In genomic region chr12:8698830-8699330, GRCh38 we compare ENCODE assay signal across 9 cellular contexts. TPM values are rescaled to one million over a fixed set of nuclear protein-coding genes. Genes with fewer than 3 reads are reported as not detected.
DNase-seq lines count a peak whose midpoint lies in the region; ATAC-seq, FAIRE-seq and TF ChIP-seq lines count a peak whose summit lies in the region.
"Had no signal": no experiment of that assay in that cellular context is flagged by ENCODE, and none has a peak within 500 bp of the region (broad histone marks: within the 10 kb centered on the region; RNA-seq: fewer than 3 reads in every experiment).

No MANE protein-coding gene starts in this region.

- H3K27me3 Mint-ChIP-seq in WTC11 (ENCODE audit: low read depth) (no peaks in the 10 kb centered on the region), glutamatergic neuron (ENCODE audit: unreplicated experiment) (no peaks in the 10 kb centered on the region)

- in situ Hi-C loops in HAP-1 (cut with MboI; ENCODE audit: low sequenced_read_pairs), result no loop called here

- no peak for FAIRE-seq in D721Med (lab: Jason Lieb, UNC)

- no peaks in the 10 kb centered on the region for H3K27me3 ChIP-seq in HAP-1 (ENCODE audit: low read depth)
- no peaks in the 10 kb centered on the region for H3K27me3 ChIP-seq in skeletal muscle tissue (ENCODE audit: control insufficient read depth in 3 of 3, insufficient read depth in 3 of 3, low read length in 3 of 3)

- H3K9me3 ChIP-seq in HAP-1 (no peaks in the 10 kb centered on the region), skeletal muscle tissue (ENCODE audit: control insufficient read depth in 3 of 3, low read length in 3 of 3) (no peaks in the 10 kb centered on the region)

- peak overlapping the region; percentile 79 for H3K4me3 Mint-ChIP-seq in WTC11
- peak overlapping the region; percentile 92 for H3K4me3 Mint-ChIP-seq in glutamatergic neuron (ENCODE audit: unreplicated experiment)

- peak overlapping the region; percentile 64; the same call in 1 of the 2 replicates for H3K27ac Mint-ChIP-seq in WTC11
- H3K27ac Mint-ChIP-seq in glutamatergic neuron (ENCODE audit: unreplicated experiment), result peak overlapping the region; percentile 50

- H3K4me1 ChIP-seq in HAP-1 (peaks cover 11% of the 10 kb centered on the region), skeletal muscle tissue (ENCODE audit: control insufficient read depth in 3 of 3, insufficient read depth in 3 of 3, low read length in 3 of 3) (peaks cover 3 to 9% (median 5%) of the 10 kb centered on the region in 3 donors)

- H3K36me3 ChIP-seq in HAP-1 (replicated peaks) (peaks cover 3% of the 10 kb centered on the region), skeletal muscle tissue (ENCODE audit: control insufficient read depth in 3 of 3, insufficient read depth in 3 of 3, low read length in 3 of 3) (no peaks in the 10 kb centered on the region)

- POLR2A ChIA-PET in WTC11 (lab: Charles Lee), result no interaction called here

- H3K9ac ChIP-seq in skeletal muscle tissue (ENCODE audit: low read depth in 1 of 3, low read length in 3 of 3), result peak overlapping the region; percentile 85 to 94 (median 86)

- intact Hi-C loops in head of caudate nucleus (cut with DNase I), result loop anchor here (10.0 kb wide), 1 partner anchor 196 kb away; no protein-coding TSS in a partner anchor

- DNase-seq in HAP-1 (ENCODE audit: low spot score in 2 of 2), result no peak
- DNase-seq in WTC11 (ENCODE audit: low spot score), result no peak
- no peak for DNase-seq in glutamatergic neuron
- no peak for DNase-seq in D721Med (ENCODE audit: insufficient read length, low spot score)
- no peak for DNase-seq in head of caudate nucleus
- no peak for DNase-seq in HUDEP-2 (lab: John Stamatoyannopoulos, UW; ENCODE audit: unreplicated experiment in 76 of 76)
- DNase-seq: foreskin melanocyte had no signal

- H3K27ac ChIP-seq in skeletal muscle tissue (ENCODE audit: low read depth, low read length), result peak overlapping the region; percentile 91

- H3K9me3 Mint-ChIP-seq in WTC11, result no peaks in the 10 kb centered on the region
- H3K9me3 Mint-ChIP-seq in glutamatergic neuron (ENCODE audit: unreplicated experiment), result peaks cover 4% of the 10 kb centered on the region

- ATAC-seq in WTC11, result no peak
- no peak for ATAC-seq in HG03095 (IDR thresholded peaks at IDR 0.05; ENCODE audit: unreplicated experiment)

- H3K36me3 Mint-ChIP-seq in WTC11 (peaks cover 14% of the 10 kb centered on the region), glutamatergic neuron (ENCODE audit: unreplicated experiment) (no peaks in the 10 kb centered on the region)

- H3K4me1 Mint-ChIP-seq in WTC11 (peaks cover 57% of the 10 kb centered on the region), glutamatergic neuron (ENCODE audit: low read depth, unreplicated experiment) (peaks cover 14% of the 10 kb centered on the region)

- peak overlapping the region; percentile 89 for H3K4me3 ChIP-seq in HAP-1
- peak overlapping the region; percentile 79 to 86 (median 85) for H3K4me3 ChIP-seq in skeletal muscle tissue (ENCODE audit: low read length in 3 of 3)

- TF ChIP-seq CTCF in WTC11 (IDR thresholded peaks at IDR 0.05), result no peak
- TF ChIP-seq CTCF in glutamatergic neuron (IDR thresholded peaks at IDR 0.05; ENCODE audit: partially characterized antibody, unreplicated experiment), result no peak
- TF ChIP-seq CTCF in D721Med (IDR thresholded peaks at IDR 0.05; ENCODE audit: insufficient read depth, missing control alignments), result no peak

- CTCF ChIA-PET in WTC11 (lab: Charles Lee), result interaction anchor here (1.7 kb wide), 1 partner anchor 125 kb away, joined by 12 read pairs; no protein-coding TSS in a partner anchor

TF ChIP-seq in WTC11, 78 proteins besides CTCF, POLR2A, EP300 and RAD21 (continues in another document):
- TF ChIP-seq ZNF317 (CRISPR knock-in tag; IDR thresholded peaks at IDR 0.05; ENCODE audit: borderline replicate concordance, low read depth) (no peak), MLX (CRISPR knock-in tag; IDR thresholded peaks at IDR 0.05) (no peak), RELA (CRISPR knock-in tag; IDR thresholded peaks at IDR 0.05; ENCODE audit: borderline replicate concordance) (no peak), IRF1 (CRISPR knock-in tag; IDR thresholded peaks at IDR 0.05) (no peak), JAZF1 (CRISPR knock-in tag; IDR thresholded peaks at IDR 0.05) (no peak), ELF4 (CRISPR knock-in tag; IDR thresholded peaks at IDR 0.05; ENCODE audit: low read depth) (no peak), MXD4 (CRISPR knock-in tag; IDR thresholded peaks at IDR 0.05; ENCODE audit: borderline replicate concordance) (no peak), GTF2I (CRISPR knock-in tag; conservative IDR thresholded peaks at IDR 0.05) (no peak), TP53 (CRISPR knock-in tag; IDR thresholded peaks at IDR 0.05) (no peak), FOXK1 (CRISPR knock-in tag; IDR thresholded peaks at IDR 0.05) (no peak), SOX15 (CRISPR knock-in tag; IDR thresholded peaks at IDR 0.05) (no peak), ZNF281 (CRISPR knock-in tag; IDR thresholded peaks at IDR 0.05) (no peak), E2F5 (CRISPR knock-in tag; IDR thresholded peaks at IDR 0.05) (no peak), ZMAT4 (CRISPR knock-in tag; IDR thresholded peaks at IDR 0.05) (no peak), ZNF416 (CRISPR knock-in tag; IDR thresholded peaks at IDR 0.05) (no peak), ZNF425 (CRISPR knock-in tag; conservative IDR thresholded peaks at IDR 0.05) (no peak)

RNA-seq across cellular contexts. Expression of gene RIMKLB, which starts 1.1 kb away (rescaled TPM):
- total RNA-seq in WTC11 (2021), result 106 to 109 TPM (median 107 TPM) in 3 replicates
- total RNA-seq in glutamatergic neuron (ENCODE audit: unreplicated experiment), result 55.7 TPM
- total RNA-seq in skeletal muscle tissue, result 40.7 TPM

RNA-seq across cellular contexts. Expression of gene MFAP5, which starts 36.3 kb away (rescaled TPM):
- total RNA-seq in WTC11 (2021) (0.69 to 0.96 TPM in 2 of 3 replicates, not detected in the other), glutamatergic neuron (ENCODE audit: unreplicated experiment) (not detected), skeletal muscle tissue (246 TPM)

Comparison
In these comparisons a context has a peak if more than half of its experiments do, and no peak if none do; other contexts are left out.
1. RNA of gene MFAP5, which starts 36.3 kb away (total RNA-seq): 246 TPM in skeletal muscle tissue (single experiment); 0.69 to 0.96 TPM in WTC11 and not detected in glutamatergic neuron (single experiment); every median in the first group is over 100 times any median in the second.